ENCODE assay signal across 16 cellular contexts in genomic region chr13:40476175-40476958, GRCh38.
DNase-seq lines count a peak whose midpoint lies in the region; ATAC-seq and TF ChIP-seq lines count a peak whose summit lies in the region.
"Had no signal": no experiment of that assay in that cellular context is flagged by ENCODE, and none has a peak within 500 bp of the region (broad histone marks: within the 10 kb centered on the region; RNA-seq: fewer than 3 reads in every experiment).

No MANE protein-coding gene starts in this region.

- 24% methylated on average over 4 of the region's 4 CpGs for WGBS in liver
- 6% methylated on average over 4 of the region's 4 CpGs for WGBS in aorta, 2 donors

- H3K4me1 ChIP-seq in breast epithelium: no peaks in the 10 kb centered on the region
- peaks cover 17 to 53% (median 49%) of the 10 kb centered on the region in 4 donors for H3K4me1 ChIP-seq in liver (ENCODE audit: control insufficient read depth in 4 of 4, insufficient read depth in 4 of 4, low read length in 3 of 4)
- H3K4me1 ChIP-seq in aorta (ENCODE audit: control insufficient read depth in 1 of 2, insufficient read depth in 2 of 2, low read length in 2 of 2): no peaks in the 10 kb centered on the region

- H3K36me3 Mint-ChIP-seq in MCF 10A (ENCODE audit: insufficient read depth, unreplicated experiment): no peaks in the 10 kb centered on the region

- CTCF ChIA-PET in MCF 10A (lab: Yijun Ruan, JAX): interaction anchor here (0.6 kb wide), 2 partner anchors 55 to 139 kb away, joined by 3 read pairs; no protein-coding TSS in a partner anchor

- no peaks in the 10 kb centered on the region for H3K27me3 Mint-ChIP-seq in MCF 10A (ENCODE audit: insufficient read depth, unreplicated experiment)
- H3K27me3 Mint-ChIP-seq: activated CD8-positive, alpha-beta T cell treated with anti-CD3 and anti-CD28 coated beads for 36 hours; activated naive CD8-positive, alpha-beta T cell treated with anti-CD3 and anti-CD28 coated beads for 36 hours had no signal

- peak overlapping the region in 1 of 2 donors; percentile 33 for H3K9ac ChIP-seq in liver (ENCODE audit: low read depth in 1 of 2, low read length in 2 of 2)
- H3K9ac ChIP-seq: KMS-11 had no signal

- no peak overlapping the region for H3K4me3 Mint-ChIP-seq in MCF 10A (ENCODE audit: unreplicated experiment)
- H3K4me3 Mint-ChIP-seq: activated CD8-positive, alpha-beta T cell treated with anti-CD3 and anti-CD28 coated beads for 36 hours; activated naive CD8-positive, alpha-beta T cell treated with anti-CD3 and anti-CD28 coated beads for 36 hours; H9 had no signal

- TF ChIP-seq POLR2A in breast epithelium (IDR thresholded peaks at IDR 0.05): no peak

- no peaks in the 10 kb centered on the region for H3K9me3 Mint-ChIP-seq in MCF 10A (ENCODE audit: unreplicated experiment)
- H3K9me3 Mint-ChIP-seq: activated CD8-positive, alpha-beta T cell treated with anti-CD3 and anti-CD28 coated beads for 36 hours; activated naive CD8-positive, alpha-beta T cell treated with anti-CD3 and anti-CD28 coated beads for 36 hours had no signal

- intact Hi-C loops in MCF 10A (cut with micrococcal nuclease) (loop anchor here (10.0 kb wide), 1 partner anchor 188 kb away; the partner anchor contains the start of gene FOXO1), breast epithelium (cut with DNase I; ENCODE audit: low total_unique reads) (no loop called here), aorta (cut with DNase I) (loop anchor here in 1 of 2 donors (10.0 kb wide), 1 partner anchor 188 kb away; the partner anchor contains the start of gene FOXO1)

- peak; percentile 55 for ATAC-seq in aorta (ENCODE audit: low FRiP score)
- ATAC-seq in GM19463 (IDR thresholded peaks at IDR 0.05; ENCODE audit: unreplicated experiment): no peak
- ATAC-seq: activated CD8-positive, alpha-beta T cell treated with anti-CD3 and anti-CD28 coated beads for 36 hours had no signal

- POLR2A ChIA-PET in MCF 10A (lab: Yijun Ruan, JAX): interaction anchor here (2.3 kb wide), 1 partner anchor 23 kb away, joined by 6 read pairs; no protein-coding TSS in a partner anchor

- H3K27ac ChIP-seq in breast epithelium (no peak overlapping the region), brain microvascular endothelial cell (no peak overlapping the region), liver (ENCODE audit: low read depth in 1 of 2, low read length in 2 of 2) (peak overlapping the region; percentile 65 to 74), aorta (ENCODE audit: low read depth in 1 of 2, low read length in 2 of 2) (peak overlapping the region in 1 of 2 donors; percentile 73)
- H3K27ac ChIP-seq: epithelial cell of prostate, KMS-11 had no signal

- TF ChIP-seq RAD21 in liver (IDR thresholded peaks at IDR 0.05): peak; percentile 73 to 86

- peaks cover 13% of the 10 kb centered on the region for H3K4me1 Mint-ChIP-seq in MCF 10A (ENCODE audit: insufficient read depth, unreplicated experiment)

- TF ChIP-seq CTCF in MCF 10A (IDR thresholded peaks at IDR 0.05; ENCODE audit: unreplicated experiment): no peak
- TF ChIP-seq CTCF in breast epithelium (IDR thresholded peaks at IDR 0.05): no peak
- no peak for TF ChIP-seq CTCF in brain microvascular endothelial cell (IDR thresholded peaks at IDR 0.05; ENCODE audit: low read depth, low read length, missing control alignments)
- no peak for TF ChIP-seq CTCF in liver (IDR thresholded peaks at IDR 0.05; ENCODE audit: low read depth, low read length, missing input control)

- peak overlapping the region; percentile 20 for H3K27ac Mint-ChIP-seq in MCF 10A (ENCODE audit: low read depth, unreplicated experiment)
- H3K27ac Mint-ChIP-seq: activated CD8-positive, alpha-beta T cell treated with anti-CD3 and anti-CD28 coated beads for 36 hours; activated naive CD8-positive, alpha-beta T cell treated with anti-CD3 and anti-CD28 coated beads for 36 hours; H9 had no signal

- no peaks in the 10 kb centered on the region for H3K27me3 ChIP-seq in breast epithelium
- no peaks in the 10 kb centered on the region for H3K27me3 ChIP-seq in brain microvascular endothelial cell (replicated peaks)
- H3K27me3 ChIP-seq in liver (ENCODE audit: control insufficient read depth in 4 of 4, insufficient read depth in 4 of 4, low read length in 3 of 4): no peaks in the 10 kb centered on the region
- H3K27me3 ChIP-seq in aorta (ENCODE audit: control insufficient read depth in 1 of 2, insufficient read depth in 2 of 2, low read length in 1 of 2): no peaks in the 10 kb centered on the region
- H3K27me3 ChIP-seq: upper lobe of left lung had no signal

- no TSS peak for BruUV-seq in MCF 10A (replicated peaks; lab: Mats Ljungman, UMichigan)

- H3K36me3 ChIP-seq in breast epithelium (no peaks in the 10 kb centered on the region), brain microvascular endothelial cell (replicated peaks) (no peaks in the 10 kb centered on the region), liver (ENCODE audit: control insufficient read depth in 4 of 4, insufficient read depth in 3 of 4, low read depth in 1 of 4, low read length in 3 of 4) (no peaks in the 10 kb centered on the region), aorta (ENCODE audit: control insufficient read depth in 1 of 2, insufficient read depth in 2 of 2, low read length in 1 of 2) (no peaks in the 10 kb centered on the region)
- H3K36me3 ChIP-seq: upper lobe of left lung had no signal

- H3K9me3 ChIP-seq in breast epithelium (no peaks in the 10 kb centered on the region), liver (ENCODE audit: control insufficient read depth in 4 of 4, low read length in 3 of 4) (no peaks in the 10 kb centered on the region), aorta (ENCODE audit: control insufficient read depth, low read length) (no peaks in the 10 kb centered on the region)
- H3K9me3 ChIP-seq: upper lobe of left lung had no signal

- in situ Hi-C loops in brain microvascular endothelial cell (cut with HindIII; ENCODE audit: low pct_ligation_motif_present, low sequenced_read_pairs): no loop called here

- H3K4me3 ChIP-seq in breast epithelium (no peak overlapping the region), brain microvascular endothelial cell (ENCODE audit: low read depth, low read length) (no peak overlapping the region), liver (ENCODE audit: low read depth in 1 of 3, low read length in 3 of 3) (no peak overlapping the region), aorta (ENCODE audit: low read length in 2 of 2) (no peak overlapping the region)
- H3K4me3 ChIP-seq: upper lobe of left lung had no signal

- peak; percentile 50 for DNase-seq in MCF 10A (ENCODE audit: unreplicated experiment)
- no peak for DNase-seq in breast epithelium (ENCODE audit: low spot score in 2 of 2)
- peak; percentile 24 for DNase-seq in brain microvascular endothelial cell
- no peak for DNase-seq in aorta
- DNase-seq in activated CD4-positive, alpha-beta T cell treated with anti-CD3 and anti-CD28 coated beads, Interleukin-2, amount 50 U/mL, for 1 hour: no peak
- no peak for DNase-seq in SKM-1 treated with dmso at 0.1 percent for 144 hours (lab: John Stamatoyannopoulos, UW; ENCODE audit: unreplicated experiment)
- DNase-seq: activated CD8-positive, alpha-beta T cell treated with anti-CD3 and anti-CD28 coated beads for 36 hours; activated naive CD8-positive, alpha-beta T cell treated with anti-CD3 and anti-CD28 coated beads for 36 hours; H9; NCI-H510A; SW 1271; upper lobe of left lung had no signal

TF ChIP-seq in liver, 16 proteins besides CTCF, POLR2A, EP300 and RAD21 (continues in another document):
- TF ChIP-seq NR2F2 (IDR thresholded peaks at IDR 0.05) (peak; percentile 55), YY1 (IDR thresholded peaks at IDR 0.05) (peak; percentile 89), HNF4A (conservative IDR thresholded peaks at IDR 0.05) (peak; percentile 91 to 95), REST (IDR thresholded peaks at IDR 0.05) (peak; percentile 86), GABPA (IDR thresholded peaks at IDR 0.05 in 1 of 2, conservative IDR thresholded peaks at IDR 0.05 in 1 of 2) (no peak), ATF3 (IDR thresholded peaks at IDR 0.05) (peak; percentile 60), MAX (IDR thresholded peaks at IDR 0.05) (peak; percentile 99), JUND (IDR thresholded peaks at IDR 0.05) (peak; percentile 68 to 91), FOXA2 (IDR thresholded peaks at IDR 0.05) (peak; percentile 83), HNF4G (IDR thresholded peaks at IDR 0.05) (peak; percentile 84), TAF1 (conservative IDR thresholded peaks at IDR 0.05) (peak; percentile 72)

Comparison
In these comparisons a context has a peak if more than half of its experiments do, and no peak if none do; other contexts are left out.
1. DNase-seq: peak in MCF 10A (single experiment) and brain microvascular endothelial cell (single experiment); none in breast epithelium (0 of 2), aorta (0 of 2), activated CD4-positive, alpha-beta T cell treated with anti-CD3 and anti-CD28 coated beads, Interleukin-2, amount 50 U/mL, for 1 hour (single experiment) and SKM-1 treated with dmso at 0.1 percent for 144 hours (single experiment).
2. H3K27ac ChIP-seq: peak in liver (2 of 2); none in breast epithelium (0 of 2) and brain microvascular endothelial cell (single experiment).